Comparison of ENCODE assay signal across 1 cellular context in the genomic region with DNA sequence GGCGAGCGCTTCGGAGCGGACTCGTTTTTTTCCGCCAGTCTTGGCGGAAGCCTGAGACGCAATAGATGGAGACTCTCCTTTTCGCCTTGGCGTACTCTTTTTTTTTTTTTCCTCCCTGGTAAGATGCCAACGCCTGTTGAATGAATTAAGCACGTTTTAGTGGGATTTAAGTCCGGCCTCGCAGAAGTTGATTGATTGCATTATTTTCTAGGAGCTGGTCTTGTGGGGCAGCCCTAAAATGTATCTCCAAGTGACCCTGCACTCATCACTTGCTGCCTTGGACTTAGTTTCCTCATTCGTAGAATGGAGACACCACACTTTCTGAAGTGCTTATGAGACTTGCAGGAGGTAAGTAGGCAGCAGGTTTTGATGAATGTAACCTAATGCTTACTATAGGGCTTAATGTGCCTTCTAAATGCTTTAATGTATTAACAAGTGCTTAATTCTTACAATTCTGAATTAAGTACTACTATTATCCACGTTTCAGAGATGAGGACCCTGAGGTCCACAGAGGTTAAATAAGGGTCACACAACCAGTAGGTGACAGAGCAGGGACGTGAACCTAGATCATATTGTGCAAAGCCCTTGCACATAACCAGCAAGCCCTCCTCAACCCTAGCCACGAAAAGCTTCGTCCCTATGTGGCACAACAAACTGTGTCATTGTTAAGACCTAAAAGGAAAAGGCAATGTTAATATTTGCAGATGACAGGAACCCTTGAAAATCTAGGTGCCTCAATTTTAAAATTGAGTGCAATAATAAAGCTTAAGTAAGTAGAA.
TF ChIP-seq lines count a peak whose summit lies in the region.

No MANE protein-coding gene starts in this region.

TF ChIP-seq in GM12878, 131 proteins besides CTCF, POLR2A, EP300 and RAD21 (continued from another document):
- TF ChIP-seq, protein P1, sequence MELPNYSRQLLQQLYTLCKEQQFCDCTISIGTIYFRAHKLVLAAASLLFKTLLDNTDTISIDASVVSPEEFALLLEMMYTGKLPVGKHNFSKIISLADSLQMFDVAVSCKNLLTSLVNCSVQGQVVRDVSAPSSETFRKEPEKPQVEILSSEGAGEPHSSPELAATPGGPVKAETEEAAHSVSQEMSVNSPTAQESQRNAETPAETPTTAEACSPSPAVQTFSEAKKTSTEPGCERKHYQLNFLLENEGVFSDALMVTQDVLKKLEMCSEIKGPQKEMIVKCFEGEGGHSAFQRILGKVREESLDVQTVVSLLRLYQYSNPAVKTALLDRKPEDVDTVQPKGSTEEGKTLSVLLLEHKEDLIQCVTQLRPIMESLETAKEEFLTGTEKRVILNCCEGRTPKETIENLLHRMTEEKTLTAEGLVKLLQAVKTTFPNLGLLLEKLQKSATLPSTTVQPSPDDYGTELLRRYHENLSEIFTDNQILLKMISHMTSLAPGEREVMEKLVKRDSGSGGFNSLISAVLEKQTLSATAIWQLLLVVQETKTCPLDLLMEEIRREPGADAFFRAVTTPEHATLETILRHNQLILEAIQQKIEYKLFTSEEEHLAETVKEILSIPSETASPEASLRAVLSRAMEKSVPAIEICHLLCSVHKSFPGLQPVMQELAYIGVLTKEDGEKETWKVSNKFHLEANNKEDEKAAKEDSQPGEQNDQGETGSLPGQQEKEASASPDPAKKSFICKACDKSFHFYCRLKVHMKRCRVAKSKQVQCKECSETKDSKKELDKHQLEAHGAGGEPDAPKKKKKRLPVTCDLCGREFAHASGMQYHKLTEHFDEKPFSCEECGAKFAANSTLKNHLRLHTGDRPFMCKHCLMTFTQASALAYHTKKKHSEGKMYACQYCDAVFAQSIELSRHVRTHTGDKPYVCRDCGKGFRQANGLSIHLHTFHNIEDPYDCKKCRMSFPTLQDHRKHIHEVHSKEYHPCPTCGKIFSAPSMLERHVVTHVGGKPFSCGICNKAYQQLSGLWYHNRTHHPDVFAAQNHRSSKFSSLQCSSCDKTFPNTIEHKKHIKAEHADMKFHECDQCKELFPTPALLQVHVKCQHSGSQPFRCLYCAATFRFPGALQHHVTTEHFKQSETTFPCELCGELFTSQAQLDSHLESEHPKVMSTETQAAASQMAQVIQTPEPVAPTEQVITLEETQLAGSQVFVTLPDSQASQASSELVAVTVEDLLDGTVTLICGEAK (IDR thresholded peaks at IDR 0.05; ENCODE audit: borderline replicate concordance) = no peak
- TF ChIP-seq, protein P2, sequence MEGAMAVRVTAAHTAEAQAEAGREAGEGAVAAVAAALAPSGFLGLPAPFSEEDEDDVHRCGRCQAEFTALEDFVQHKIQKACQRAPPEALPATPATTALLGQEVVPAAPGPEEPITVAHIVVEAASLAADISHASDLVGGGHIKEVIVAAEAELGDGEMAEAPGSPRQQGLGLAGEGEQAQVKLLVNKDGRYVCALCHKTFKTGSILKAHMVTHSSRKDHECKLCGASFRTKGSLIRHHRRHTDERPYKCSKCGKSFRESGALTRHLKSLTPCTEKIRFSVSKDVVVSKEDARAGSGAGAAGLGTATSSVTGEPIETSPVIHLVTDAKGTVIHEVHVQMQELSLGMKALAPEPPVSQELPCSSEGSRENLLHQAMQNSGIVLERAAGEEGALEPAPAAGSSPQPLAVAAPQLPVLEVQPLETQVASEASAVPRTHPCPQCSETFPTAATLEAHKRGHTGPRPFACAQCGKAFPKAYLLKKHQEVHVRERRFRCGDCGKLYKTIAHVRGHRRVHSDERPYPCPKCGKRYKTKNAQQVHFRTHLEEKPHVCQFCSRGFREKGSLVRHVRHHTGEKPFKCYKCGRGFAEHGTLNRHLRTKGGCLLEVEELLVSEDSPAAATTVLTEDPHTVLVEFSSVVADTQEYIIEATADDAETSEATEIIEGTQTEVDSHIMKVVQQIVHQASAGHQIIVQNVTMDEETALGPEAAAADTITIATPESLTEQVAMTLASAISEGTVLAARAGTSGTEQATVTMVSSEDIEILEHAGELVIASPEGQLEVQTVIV (IDR thresholded peaks at IDR 0.05; ENCODE audit: borderline replicate concordance, partially characterized antibody) = no peak
- peak; percentile 5; the same call in 1 of the 2 replicates for TF ChIP-seq MXI1 (IDR thresholded peaks at IDR 0.05; ENCODE audit: low read depth, low read length)
- TF ChIP-seq, protein P3, sequence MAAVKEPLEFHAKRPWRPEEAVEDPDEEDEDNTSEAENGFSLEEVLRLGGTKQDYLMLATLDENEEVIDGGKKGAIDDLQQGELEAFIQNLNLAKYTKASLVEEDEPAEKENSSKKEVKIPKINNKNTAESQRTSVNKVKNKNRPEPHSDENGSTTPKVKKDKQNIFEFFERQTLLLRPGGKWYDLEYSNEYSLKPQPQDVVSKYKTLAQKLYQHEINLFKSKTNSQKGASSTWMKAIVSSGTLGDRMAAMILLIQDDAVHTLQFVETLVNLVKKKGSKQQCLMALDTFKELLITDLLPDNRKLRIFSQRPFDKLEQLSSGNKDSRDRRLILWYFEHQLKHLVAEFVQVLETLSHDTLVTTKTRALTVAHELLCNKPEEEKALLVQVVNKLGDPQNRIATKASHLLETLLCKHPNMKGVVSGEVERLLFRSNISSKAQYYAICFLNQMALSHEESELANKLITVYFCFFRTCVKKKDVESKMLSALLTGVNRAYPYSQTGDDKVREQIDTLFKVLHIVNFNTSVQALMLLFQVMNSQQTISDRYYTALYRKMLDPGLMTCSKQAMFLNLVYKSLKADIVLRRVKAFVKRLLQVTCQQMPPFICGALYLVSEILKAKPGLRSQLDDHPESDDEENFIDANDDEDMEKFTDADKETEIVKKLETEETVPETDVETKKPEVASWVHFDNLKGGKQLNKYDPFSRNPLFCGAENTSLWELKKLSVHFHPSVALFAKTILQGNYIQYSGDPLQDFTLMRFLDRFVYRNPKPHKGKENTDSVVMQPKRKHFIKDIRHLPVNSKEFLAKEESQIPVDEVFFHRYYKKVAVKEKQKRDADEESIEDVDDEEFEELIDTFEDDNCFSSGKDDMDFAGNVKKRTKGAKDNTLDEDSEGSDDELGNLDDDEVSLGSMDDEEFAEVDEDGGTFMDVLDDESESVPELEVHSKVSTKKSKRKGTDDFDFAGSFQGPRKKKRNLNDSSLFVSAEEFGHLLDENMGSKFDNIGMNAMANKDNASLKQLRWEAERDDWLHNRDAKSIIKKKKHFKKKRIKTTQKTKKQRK (IDR thresholded peaks at IDR 0.05; ENCODE audit: low read depth, low read length) = no peak
- no peak for TF ChIP-seq ZNF217 (IDR thresholded peaks at IDR 0.05)
- no peak for TF ChIP-seq ETV6 (conservative IDR thresholded peaks at IDR 0.05 in 1 of 2, IDR thresholded peaks at IDR 0.05 in 1 of 2; ENCODE audit: borderline replicate concordance in 1 of 2, low read depth in 1 of 2)
- TF ChIP-seq MTA3 (IDR thresholded peaks at IDR 0.05; ENCODE audit: borderline replicate concordance, low read length) = no peak
- no peak for TF ChIP-seq IRF4 (IDR thresholded peaks at IDR 0.05; ENCODE audit: low read depth, low read length)
- TF ChIP-seq, protein P4, sequence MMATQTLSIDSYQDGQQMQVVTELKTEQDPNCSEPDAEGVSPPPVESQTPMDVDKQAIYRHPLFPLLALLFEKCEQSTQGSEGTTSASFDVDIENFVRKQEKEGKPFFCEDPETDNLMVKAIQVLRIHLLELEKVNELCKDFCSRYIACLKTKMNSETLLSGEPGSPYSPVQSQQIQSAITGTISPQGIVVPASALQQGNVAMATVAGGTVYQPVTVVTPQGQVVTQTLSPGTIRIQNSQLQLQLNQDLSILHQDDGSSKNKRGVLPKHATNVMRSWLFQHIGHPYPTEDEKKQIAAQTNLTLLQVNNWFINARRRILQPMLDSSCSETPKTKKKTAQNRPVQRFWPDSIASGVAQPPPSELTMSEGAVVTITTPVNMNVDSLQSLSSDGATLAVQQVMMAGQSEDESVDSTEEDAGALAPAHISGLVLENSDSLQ (IDR thresholded peaks at IDR 0.05) = peak; percentile 53; the same call in 1 of the 2 replicates
- TF ChIP-seq, protein P5, sequence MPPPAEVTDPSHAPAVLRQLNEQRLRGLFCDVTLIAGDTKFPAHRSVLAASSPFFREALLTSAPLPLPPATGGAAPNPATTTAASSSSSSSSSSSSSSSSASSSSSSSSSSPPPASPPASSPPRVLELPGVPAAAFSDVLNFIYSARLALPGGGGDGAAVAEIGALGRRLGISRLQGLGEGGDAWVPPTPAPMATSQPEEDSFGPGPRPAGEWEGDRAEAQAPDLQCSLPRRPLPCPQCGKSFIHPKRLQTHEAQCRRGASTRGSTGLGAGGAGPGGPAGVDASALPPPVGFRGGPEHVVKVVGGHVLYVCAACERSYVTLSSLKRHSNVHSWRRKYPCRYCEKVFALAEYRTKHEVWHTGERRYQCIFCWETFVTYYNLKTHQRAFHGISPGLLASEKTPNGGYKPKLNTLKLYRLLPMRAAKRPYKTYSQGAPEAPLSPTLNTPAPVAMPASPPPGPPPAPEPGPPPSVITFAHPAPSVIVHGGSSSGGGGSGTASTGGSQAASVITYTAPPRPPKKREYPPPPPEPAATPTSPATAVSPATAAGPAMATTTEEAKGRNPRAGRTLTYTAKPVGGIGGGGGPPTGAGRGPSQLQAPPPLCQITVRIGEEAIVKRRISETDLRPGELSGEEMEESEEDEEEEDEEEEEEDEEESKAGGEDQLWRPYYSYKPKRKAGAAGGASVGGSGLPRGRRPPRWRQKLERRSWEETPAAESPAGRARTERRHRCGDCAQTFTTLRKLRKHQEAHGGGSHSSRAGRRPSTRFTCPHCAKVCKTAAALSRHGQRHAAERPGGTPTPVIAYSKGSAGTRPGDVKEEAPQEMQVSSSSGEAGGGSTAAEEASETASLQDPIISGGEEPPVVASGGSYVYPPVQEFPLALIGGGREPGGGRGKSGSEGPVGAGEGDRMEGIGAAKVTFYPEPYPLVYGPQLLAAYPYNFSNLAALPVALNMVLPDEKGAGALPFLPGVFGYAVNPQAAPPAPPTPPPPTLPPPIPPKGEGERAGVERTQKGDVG (CRISPR knock-in tag; IDR thresholded peaks at IDR 0.05) = no peak
- no peak for TF ChIP-seq SUPT20H (IDR thresholded peaks at IDR 0.05; ENCODE audit: borderline replicate concordance, control insufficient read depth, low read depth, low read length)
- TF ChIP-seq NBN (IDR thresholded peaks at IDR 0.05) = no peak
- TF ChIP-seq, protein P6, sequence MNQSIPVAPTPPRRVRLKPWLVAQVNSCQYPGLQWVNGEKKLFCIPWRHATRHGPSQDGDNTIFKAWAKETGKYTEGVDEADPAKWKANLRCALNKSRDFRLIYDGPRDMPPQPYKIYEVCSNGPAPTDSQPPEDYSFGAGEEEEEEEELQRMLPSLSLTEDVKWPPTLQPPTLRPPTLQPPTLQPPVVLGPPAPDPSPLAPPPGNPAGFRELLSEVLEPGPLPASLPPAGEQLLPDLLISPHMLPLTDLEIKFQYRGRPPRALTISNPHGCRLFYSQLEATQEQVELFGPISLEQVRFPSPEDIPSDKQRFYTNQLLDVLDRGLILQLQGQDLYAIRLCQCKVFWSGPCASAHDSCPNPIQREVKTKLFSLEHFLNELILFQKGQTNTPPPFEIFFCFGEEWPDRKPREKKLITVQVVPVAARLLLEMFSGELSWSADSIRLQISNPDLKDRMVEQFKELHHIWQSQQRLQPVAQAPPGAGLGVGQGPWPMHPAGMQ (IDR thresholded peaks at IDR 0.05; ENCODE audit: borderline replicate concordance) = no peak
- peak; percentile 81 for TF ChIP-seq ZNF384 (IDR thresholded peaks at IDR 0.05; ENCODE audit: borderline replicate concordance, low read depth, low read length)
- no peak for TF ChIP-seq TCF7 (IDR thresholded peaks at IDR 0.05; ENCODE audit: borderline replicate concordance)
- TF ChIP-seq TCF3 (IDR thresholded peaks at IDR 0.05; ENCODE audit: borderline replicate concordance, insufficient read depth, low read depth, low read length) = no peak
TF ChIP-seq in GM12878: peak in this region for 3.
